ENCODE assay signal across 8 cellular contexts in the genomic region with DNA sequence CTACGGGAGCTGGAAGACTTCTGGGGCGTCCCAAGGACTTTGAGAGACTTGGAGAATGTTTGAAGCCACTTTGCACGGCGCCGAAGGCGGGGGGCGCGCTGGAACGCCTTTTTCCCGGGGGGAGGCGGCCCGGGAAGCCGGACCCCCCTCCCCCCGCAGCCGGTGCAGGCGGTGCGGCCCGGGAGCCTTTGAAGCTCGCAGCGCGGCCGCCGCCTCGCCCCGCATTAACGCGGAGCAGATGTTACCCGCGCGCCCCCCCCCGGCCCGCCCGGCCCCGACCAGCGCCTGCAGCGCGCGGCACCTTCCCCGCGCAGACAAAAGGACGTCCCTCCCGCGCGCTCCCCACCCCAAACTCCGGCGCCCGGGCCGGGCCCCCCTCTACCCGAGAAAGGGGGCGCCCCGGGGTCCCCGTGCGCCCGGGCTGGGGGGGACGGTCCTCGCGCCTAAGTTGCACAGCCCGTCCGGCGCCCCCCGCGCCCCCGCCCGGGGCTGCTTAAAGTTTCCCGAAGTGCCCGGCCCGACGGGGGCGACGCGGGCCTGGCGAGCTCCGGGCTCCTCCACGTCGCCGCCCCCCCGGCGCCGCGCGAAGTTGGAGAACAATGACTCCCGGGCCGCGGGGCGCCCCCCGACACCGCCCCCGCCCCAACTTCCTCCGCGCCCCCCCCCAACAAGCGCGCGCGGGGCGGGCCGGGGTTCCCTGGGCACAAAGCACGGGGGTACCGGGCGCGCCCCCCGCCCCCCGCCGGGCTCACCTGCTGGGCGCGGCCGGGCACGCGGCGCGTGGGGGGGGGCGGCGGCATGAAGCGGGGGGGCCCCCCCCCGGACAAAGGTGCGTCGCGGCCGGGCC. TPM values are rescaled to one million over a fixed set of nuclear protein-coding genes. Genes with fewer than 3 reads are reported as not detected.
DNase-seq lines count a peak whose midpoint lies in the region; ATAC-seq, FAIRE-seq and TF ChIP-seq lines count a peak whose summit lies in the region.

No MANE protein-coding gene starts in this region.

- H3K4me1 Mint-ChIP-seq in Calu3 (ENCODE audit: low read depth, unreplicated experiment) = peaks cover 2% of the 10 kb centered on the region
- peaks cover 26% of the 10 kb centered on the region for H3K4me1 Mint-ChIP-seq in activated CD8-positive, alpha-beta T cell treated with anti-CD3 and anti-CD28 coated beads, Interleukin-2, amount 10 ng/mL, durations not matched to agents 7 days and 5 days (ENCODE audit: low read depth)
- H3K4me1 Mint-ChIP-seq in naive B cell = peaks cover 31 to 60% (median 52%) of the 10 kb centered on the region in 3 donors

- TF ChIP-seq RAD21 in Ishikawa (IDR thresholded peaks at IDR 0.05; ENCODE audit: low read depth) = no peak

- POLR2A ChIA-PET in activated CD8-positive, alpha-beta T cell treated with anti-CD3 and anti-CD28 coated beads, Interleukin-2, amount 10 ng/mL, durations not matched to agents 7 days and 5 days (lab: Charles Lee) = interaction anchor here (1.0 to 1.1 kb wide), 4 partner anchors 45 to 194 kb away, joined by 3 to 5 read pairs (median 4); no protein-coding TSS in a partner anchor

- TF ChIP-seq EP300 in Ishikawa (IDR thresholded peaks at IDR 0.05; ENCODE audit: borderline replicate concordance) = no peak

- H3K4me3 Mint-ChIP-seq in Calu3 (ENCODE audit: low read depth, unreplicated experiment) (peak overlapping the region; percentile 56), naive B cell (peak overlapping the region; percentile 88 to 98 (median 96))
- H3K4me3 Mint-ChIP-seq in activated CD8-positive, alpha-beta T cell treated with anti-CD3 and anti-CD28 coated beads, Interleukin-2, amount 10 ng/mL, durations not matched to agents 7 days and 5 days = peak overlapping the region; percentile 88

- DNase-seq in Calu3 = no peak
- peak; percentile 54 for DNase-seq in activated CD8-positive, alpha-beta T cell treated with anti-CD3 and anti-CD28 coated beads, Interleukin-2, amount 10 ng/mL, durations not matched to agents 7 days and 5 days
- DNase-seq in epidermal melanocyte (ENCODE audit: insufficient read length, low spot score) = peak; percentile 44
- peak; percentile 52 for DNase-seq in naive B cell
- peak; percentile 37 for DNase-seq in urothelium cell line (ENCODE audit: low spot score)
- no peak for DNase-seq in NCI-H1048 (lab: John Stamatoyannopoulos, UW)

- H3K36me3 Mint-ChIP-seq in Calu3 (ENCODE audit: insufficient read depth, unreplicated experiment) (peaks cover 25% of the 10 kb centered on the region), naive B cell (no peaks in the 10 kb centered on the region)
- peaks cover 11% of the 10 kb centered on the region for H3K36me3 Mint-ChIP-seq in activated CD8-positive, alpha-beta T cell treated with anti-CD3 and anti-CD28 coated beads, Interleukin-2, amount 10 ng/mL, durations not matched to agents 7 days and 5 days (ENCODE audit: low read depth)

- H3K27ac Mint-ChIP-seq in Calu3 (ENCODE audit: unreplicated experiment) (no peak overlapping the region), naive B cell (peak overlapping the region; percentile 96 to 99 (median 98))
- peak overlapping the region; percentile 93 for H3K27ac Mint-ChIP-seq in activated CD8-positive, alpha-beta T cell treated with anti-CD3 and anti-CD28 coated beads, Interleukin-2, amount 10 ng/mL, durations not matched to agents 7 days and 5 days

- peak; percentile 16 for ATAC-seq in activated CD8-positive, alpha-beta T cell treated with anti-CD3 and anti-CD28 coated beads, Interleukin-2, amount 10 ng/mL, durations not matched to agents 7 days and 5 days
- ATAC-seq in naive B cell (ENCODE audit: low read depth in 2 of 2) = no peak
- no peak for ATAC-seq in HG02571 (IDR thresholded peaks at IDR 0.05; ENCODE audit: unreplicated experiment)

- H3K9me3 Mint-ChIP-seq in Calu3 (ENCODE audit: low read depth, unreplicated experiment) (no peaks in the 10 kb centered on the region), naive B cell (no peaks in the 10 kb centered on the region)
- H3K9me3 Mint-ChIP-seq in activated CD8-positive, alpha-beta T cell treated with anti-CD3 and anti-CD28 coated beads, Interleukin-2, amount 10 ng/mL, durations not matched to agents 7 days and 5 days (ENCODE audit: insufficient read depth) = no peaks in the 10 kb centered on the region

- H3K27me3 Mint-ChIP-seq in Calu3 (ENCODE audit: unreplicated experiment) (no peaks in the 10 kb centered on the region), naive B cell (no peaks in the 10 kb centered on the region)
- no peaks in the 10 kb centered on the region for H3K27me3 Mint-ChIP-seq in activated CD8-positive, alpha-beta T cell treated with anti-CD3 and anti-CD28 coated beads, Interleukin-2, amount 10 ng/mL, durations not matched to agents 7 days and 5 days (ENCODE audit: low read depth)

- no peak for TF ChIP-seq CTCF in Calu3 (IDR thresholded peaks at IDR 0.05; ENCODE audit: unreplicated experiment)

- no peak for FAIRE-seq in urothelium cell line (lab: Jason Lieb, UNC)

- intact Hi-C loops in Calu3 (cut with micrococcal nuclease; ENCODE audit: unreplicated experiment) = no loop called here

- BruUV-seq in Calu3 (replicated peaks; lab: Mats Ljungman, UMichigan) = no TSS peak

- CTCF ChIA-PET in Calu3 (lab: Charles Lee) = interaction anchor here (0.7 kb wide), 1 partner anchor 129 kb away, joined by 5 read pairs; no protein-coding TSS in a partner anchor
- CTCF ChIA-PET in activated CD8-positive, alpha-beta T cell treated with anti-CD3 and anti-CD28 coated beads, Interleukin-2, amount 10 ng/mL, durations not matched to agents 7 days and 5 days (lab: Charles Lee) = interaction anchor here (0.8 to 4.4 kb wide), 7 partner anchors 20 to 145 kb away, joined by 3 to 18 read pairs (median 3); partner anchors contain the start of genes MBD3 and UQCR11

TF ChIP-seq in Ishikawa, 13 proteins besides CTCF, POLR2A, EP300 and RAD21:
- TF ChIP-seq TCF12 (IDR thresholded peaks at IDR 0.05; ENCODE audit: low read depth) = 0 out of 2 replicates have a peak, but pooled peaks have one; percentile 15
- TF ChIP-seq EGR1 (IDR thresholded peaks at IDR 0.05) = no peak; the same call in 1 of the 2 replicates
- TF ChIP-seq TAF1 (IDR thresholded peaks at IDR 0.05; ENCODE audit: low read depth) = no peak
- peak; percentile 19; the same call in 1 of the 2 replicates for TF ChIP-seq TEAD4 (IDR thresholded peaks at IDR 0.05)
- TF ChIP-seq ZBTB7A (IDR thresholded peaks at IDR 0.05; ENCODE audit: low read depth) = peak; percentile 93
- TF ChIP-seq, protein P1, sequence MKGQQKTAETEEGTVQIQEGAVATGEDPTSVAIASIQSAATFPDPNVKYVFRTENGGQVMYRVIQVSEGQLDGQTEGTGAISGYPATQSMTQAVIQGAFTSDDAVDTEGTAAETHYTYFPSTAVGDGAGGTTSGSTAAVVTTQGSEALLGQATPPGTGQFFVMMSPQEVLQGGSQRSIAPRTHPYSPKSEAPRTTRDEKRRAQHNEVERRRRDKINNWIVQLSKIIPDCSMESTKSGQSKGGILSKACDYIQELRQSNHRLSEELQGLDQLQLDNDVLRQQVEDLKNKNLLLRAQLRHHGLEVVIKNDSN (IDR thresholded peaks at IDR 0.05) = no peak
- TF ChIP-seq, protein P2, sequence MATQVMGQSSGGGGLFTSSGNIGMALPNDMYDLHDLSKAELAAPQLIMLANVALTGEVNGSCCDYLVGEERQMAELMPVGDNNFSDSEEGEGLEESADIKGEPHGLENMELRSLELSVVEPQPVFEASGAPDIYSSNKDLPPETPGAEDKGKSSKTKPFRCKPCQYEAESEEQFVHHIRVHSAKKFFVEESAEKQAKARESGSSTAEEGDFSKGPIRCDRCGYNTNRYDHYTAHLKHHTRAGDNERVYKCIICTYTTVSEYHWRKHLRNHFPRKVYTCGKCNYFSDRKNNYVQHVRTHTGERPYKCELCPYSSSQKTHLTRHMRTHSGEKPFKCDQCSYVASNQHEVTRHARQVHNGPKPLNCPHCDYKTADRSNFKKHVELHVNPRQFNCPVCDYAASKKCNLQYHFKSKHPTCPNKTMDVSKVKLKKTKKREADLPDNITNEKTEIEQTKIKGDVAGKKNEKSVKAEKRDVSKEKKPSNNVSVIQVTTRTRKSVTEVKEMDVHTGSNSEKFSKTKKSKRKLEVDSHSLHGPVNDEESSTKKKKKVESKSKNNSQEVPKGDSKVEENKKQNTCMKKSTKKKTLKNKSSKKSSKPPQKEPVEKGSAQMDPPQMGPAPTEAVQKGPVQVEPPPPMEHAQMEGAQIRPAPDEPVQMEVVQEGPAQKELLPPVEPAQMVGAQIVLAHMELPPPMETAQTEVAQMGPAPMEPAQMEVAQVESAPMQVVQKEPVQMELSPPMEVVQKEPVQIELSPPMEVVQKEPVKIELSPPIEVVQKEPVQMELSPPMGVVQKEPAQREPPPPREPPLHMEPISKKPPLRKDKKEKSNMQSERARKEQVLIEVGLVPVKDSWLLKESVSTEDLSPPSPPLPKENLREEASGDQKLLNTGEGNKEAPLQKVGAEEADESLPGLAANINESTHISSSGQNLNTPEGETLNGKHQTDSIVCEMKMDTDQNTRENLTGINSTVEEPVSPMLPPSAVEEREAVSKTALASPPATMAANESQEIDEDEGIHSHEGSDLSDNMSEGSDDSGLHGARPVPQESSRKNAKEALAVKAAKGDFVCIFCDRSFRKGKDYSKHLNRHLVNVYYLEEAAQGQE (IDR thresholded peaks at IDR 0.05; ENCODE audit: low read depth) = no peak
- no peak; the same call in 1 of the 2 replicates for TF ChIP-seq MAX (IDR thresholded peaks at IDR 0.05)

RNA-seq across cellular contexts. Expression of gene TCF3, which starts 0.6 kb away (rescaled TPM):
- 102 and 110 TPM in 2 replicates for total RNA-seq in Calu3 (2022)
- total RNA-seq in activated CD8-positive, alpha-beta T cell treated with anti-CD3 and anti-CD28 coated beads, Interleukin-2, amount 10 ng/mL, durations not matched to agents 7 days and 5 days = 100 to 1,000 TPM; 130 to 137 TPM
- polyA plus RNA-seq in naive B cell (ENCODE audit: low read depth in 6 of 6) = 10 to 100 TPM; 17.5 to 45.6 (median 24.8) TPM

RNA-seq across cellular contexts. Expression of gene UQCR11, which starts 46.5 kb away (rescaled TPM):
- 148 and 149 TPM in 2 replicates for total RNA-seq in Calu3 (2022)
- 100 to 1,000 TPM; 180 to 195 TPM for total RNA-seq in activated CD8-positive, alpha-beta T cell treated with anti-CD3 and anti-CD28 coated beads, Interleukin-2, amount 10 ng/mL, durations not matched to agents 7 days and 5 days
- polyA plus RNA-seq in naive B cell (ENCODE audit: low read depth in 6 of 6) = 100 to 1,000 TPM; 358 to 546 (median 438) TPM

RNA-seq across cellular contexts. Expression of gene MBD3, which starts 59.1 kb away (rescaled TPM):
- total RNA-seq in Calu3 (2022) = 52.2 and 65.6 TPM in 2 replicates
- total RNA-seq in activated CD8-positive, alpha-beta T cell treated with anti-CD3 and anti-CD28 coated beads, Interleukin-2, amount 10 ng/mL, durations not matched to agents 7 days and 5 days = 100 to 1,000 TPM in 1 of 2 experiments, 10 to 100 TPM in 1; 98.4 to 102 TPM
- 10 to 100 TPM in 4 of 6 donors, 1 to 10 TPM in 2; 7.7 to 24.4 (median 12.9) TPM for polyA plus RNA-seq in naive B cell (ENCODE audit: low read depth in 6 of 6)

Comparison
In these comparisons a context has a peak if more than half of its experiments do, and no peak if none do; other contexts are left out.
1. DNase-seq: peak in activated CD8-positive, alpha-beta T cell treated with anti-CD3 and anti-CD28 coated beads, Interleukin-2, amount 10 ng/mL, durations not matched to agents 7 days and 5 days (single experiment), epidermal melanocyte (single experiment), naive B cell (single experiment) and urothelium cell line (single experiment); none in Calu3 (single experiment) and NCI-H1048 (single experiment).
2. Peak in every context shown above with its lines, with median percentiles within 50 percentile points of each other: H3K4me3 Mint-ChIP-seq.